Comparison of ENCODE assay signal across 22 cellular contexts in the genomic region with DNA sequence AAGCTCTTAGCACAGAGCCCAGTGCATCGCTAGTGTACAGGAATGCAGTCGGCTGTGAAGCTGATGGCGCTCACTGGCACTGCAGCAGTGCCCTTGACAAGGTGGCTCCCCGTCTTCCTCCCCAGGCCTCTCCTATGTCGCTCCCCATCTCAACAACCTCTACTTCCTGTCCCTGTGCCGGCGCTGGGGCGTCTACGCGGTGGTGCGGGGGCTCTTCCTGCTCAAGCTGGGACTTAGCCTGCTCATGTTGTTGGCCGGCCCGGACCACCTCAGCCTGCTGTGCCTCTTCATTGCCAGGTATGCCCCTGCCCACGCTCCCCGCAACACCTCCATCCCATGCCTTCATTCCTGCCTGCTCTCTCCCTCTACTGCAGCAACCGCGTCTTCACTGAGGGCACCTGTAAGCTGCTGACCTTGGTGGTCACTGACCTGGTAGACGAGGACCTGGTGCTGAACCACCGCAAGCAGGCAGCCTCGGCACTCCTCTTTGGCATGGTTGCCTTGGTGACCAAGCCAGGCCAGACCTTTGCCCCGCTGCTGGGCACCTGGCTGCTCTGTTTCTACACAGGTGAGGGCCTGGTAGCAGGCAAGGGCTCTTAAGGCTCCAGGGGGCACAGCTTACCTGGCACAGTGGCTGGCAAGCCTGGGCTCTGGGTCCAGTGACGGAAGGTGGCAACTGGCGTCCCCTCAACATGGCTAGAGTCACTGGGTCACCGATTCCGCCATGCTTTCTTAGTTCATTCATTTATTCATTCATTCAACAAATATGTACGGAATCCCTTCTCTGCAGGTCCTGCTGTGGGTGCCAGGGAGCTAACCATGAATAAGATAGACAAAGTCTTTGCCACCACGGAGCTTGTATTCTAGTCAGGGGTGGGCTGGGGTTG. TPM values are rescaled to one million over a fixed set of nuclear protein-coding genes. Genes with fewer than 3 reads are reported as not detected.
A peak's percentile ranks its signal among the peaks of the same experiment; 100 is the strongest.
DNase-seq lines count a peak whose midpoint lies in the region; ATAC-seq, FAIRE-seq and TF ChIP-seq lines count a peak whose summit lies in the region.
"Had no signal": no experiment of that assay in that cellular context is flagged by ENCODE, and none has a peak within 500 bp of the region (broad histone marks: within the 10 kb centered on the region; RNA-seq: fewer than 3 reads in every experiment).

No MANE protein-coding gene starts in this region.

- peaks cover 7% of the 10 kb centered on the region for H3K36me3 Mint-ChIP-seq in activated T-cell treated with anti-CD3 and anti-CD28 coated beads, Interleukin-2, amount 50 U/mL, for 4 hours (ENCODE audit: insufficient read depth)
- peaks cover 18% of the 10 kb centered on the region for H3K36me3 Mint-ChIP-seq in effector memory CD8-positive, alpha-beta T cell (ENCODE audit: insufficient read depth)
- peaks cover 4% of the 10 kb centered on the region for H3K36me3 Mint-ChIP-seq in type B pancreatic cell

- peaks cover 27% of the 10 kb centered on the region for H3K4me1 Mint-ChIP-seq in activated T-cell treated with anti-CD3 and anti-CD28 coated beads, Interleukin-2, amount 50 U/mL, for 4 hours (ENCODE audit: low read depth)
- peaks cover 8% of the 10 kb centered on the region in 2 donors for H3K4me1 Mint-ChIP-seq in effector memory CD8-positive, alpha-beta T cell (ENCODE audit: low read depth in 2 of 2)
- no peaks in the 10 kb centered on the region for H3K4me1 Mint-ChIP-seq in type B pancreatic cell (ENCODE audit: unreplicated experiment)
- H3K4me1 Mint-ChIP-seq: GM23338, WTC11 had no signal

- no peak for FAIRE-seq in GM12892 (lab: Jason Lieb, UNC)

- H3K4me3 Mint-ChIP-seq in activated T-cell treated with anti-CD3 and anti-CD28 coated beads, Interleukin-2, amount 50 U/mL, for 4 hours: no peak overlapping the region
- H3K4me3 Mint-ChIP-seq in effector memory CD8-positive, alpha-beta T cell: peak overlapping the region; percentile 35 to 46
- no peak overlapping the region for H3K4me3 Mint-ChIP-seq in type B pancreatic cell
- H3K4me3 Mint-ChIP-seq: dendritic cell treated with granulocyte-macrophage colony-stimulating factor and Interleukin-4, amounts not matched to agents 40 ng/mL and 50 ng/mL, for 4 days; GM23338; WTC11 had no signal

- TF ChIP-seq CTCF in type B pancreatic cell (conservative IDR thresholded peaks at IDR 0.05): no peak

- H3K27ac Mint-ChIP-seq in effector memory CD8-positive, alpha-beta T cell: peak overlapping the region; percentile 54 to 92
- H3K27ac Mint-ChIP-seq in type B pancreatic cell: peak overlapping the region; percentile 19
- H3K27ac Mint-ChIP-seq: dendritic cell treated with granulocyte-macrophage colony-stimulating factor and Interleukin-4, amounts not matched to agents 40 ng/mL and 50 ng/mL, for 4 days; GM23338 had no signal

- H3K27me3 Mint-ChIP-seq in activated T-cell treated with anti-CD3 and anti-CD28 coated beads, Interleukin-2, amount 50 U/mL, for 4 hours (ENCODE audit: low read depth): no peaks in the 10 kb centered on the region
- no peaks in the 10 kb centered on the region for H3K27me3 Mint-ChIP-seq in effector memory CD8-positive, alpha-beta T cell
- H3K27me3 Mint-ChIP-seq in type B pancreatic cell: no peaks in the 10 kb centered on the region
- H3K27me3 Mint-ChIP-seq: dendritic cell treated with granulocyte-macrophage colony-stimulating factor and Interleukin-4, amounts not matched to agents 40 ng/mL and 50 ng/mL, for 4 days had no signal

- peak; percentile 71 to 73 for ATAC-seq in activated T-cell treated with anti-CD3 and anti-CD28 coated beads, Interleukin-2, amount 50 U/mL, for 4 hours
- peak; percentile 63 for ATAC-seq in effector memory CD8-positive, alpha-beta T cell (replicated peaks)
- ATAC-seq in GM18858 (IDR thresholded peaks at IDR 0.05; ENCODE audit: unreplicated experiment): no peak
- ATAC-seq: body of pancreas, gastroesophageal sphincter, GM23338, left colon, right cardiac atrium, WTC11 had no signal

- peak in 5 of 6 experiments; percentile 12 to 45 (median 15) for DNase-seq in stimulated activated naive CD4-positive, alpha-beta T cell (lab: John Stamatoyannopoulos, UW)
- no peak for DNase-seq in stimulated activated naive CD4-positive, alpha-beta T cell treated with Interleukin-2 at 50 U/mL for 16 hours (lab: John Stamatoyannopoulos, UW)
- peak; percentile 16 for DNase-seq in activated T-cell treated with anti-CD3 and anti-CD28 coated beads, Interleukin-2, amount 50 U/mL, for 4 hours
- no peak for DNase-seq in effector memory CD8-positive, alpha-beta T cell
- DNase-seq in type B pancreatic cell (ENCODE audit: extremely low spot score, unreplicated experiment) (no peak), GM12892 (ENCODE audit: insufficient read length) (no peak), NCI-H1092 treated with DMSO at 0.1 percent for 48 hours (lab: John Stamatoyannopoulos, UW) (no peak)
- DNase-seq: body of pancreas; erythroblast; left colon; MV-4-11; NCI-H2081 treated with DMSO at 0.1 percent for 48 hours; NCI-H526; Right ventricle myocardium superior; stimulated activated CD4-positive, alpha-beta T cell treated with anti-CD3 and anti-CD28 coated beads, Interleukin-1b, Interleukin-23, amount 100 ng/mL, for 48 hours; thyroid gland had no signal

- H3K9me3 Mint-ChIP-seq in activated T-cell treated with anti-CD3 and anti-CD28 coated beads, Interleukin-2, amount 50 U/mL, for 4 hours: no peaks in the 10 kb centered on the region
- no peaks in the 10 kb centered on the region for H3K9me3 Mint-ChIP-seq in effector memory CD8-positive, alpha-beta T cell
- no peaks in the 10 kb centered on the region for H3K9me3 Mint-ChIP-seq in type B pancreatic cell
- H3K9me3 Mint-ChIP-seq: dendritic cell treated with granulocyte-macrophage colony-stimulating factor and Interleukin-4, amounts not matched to agents 40 ng/mL and 50 ng/mL, for 4 days; GM23338; WTC11 had no signal

- TF ChIP-seq POLR2A in GM12892 (IDR thresholded peaks at IDR 0.05; ENCODE audit: low read depth, low read length): no peak

RNA-seq across cellular contexts. Expression of gene C10orf95, which starts 22.3 kb away (rescaled TPM):
- total RNA-seq in activated T-cell treated with anti-CD3 and anti-CD28 coated beads, Interleukin-2, amount 50 U/mL, for 4 hours: under 1 TPM; 0.27 to 0.96 (median 0.45) TPM
- 0.75 and 2.3 TPM in 2 replicates for total RNA-seq in type B pancreatic cell (ENCODE audit: low replicate concordance)
- polyA plus RNA-seq in GM12892 (2012; ENCODE audit: missing spikeins): 0.30 TPM
- total RNA-seq: gastroesophageal sphincter, right cardiac atrium, Right ventricle myocardium superior had no signal

RNA-seq across cellular contexts. Expression of gene ACTR1A, which starts 28.8 kb away (rescaled TPM):
- total RNA-seq in activated T-cell treated with anti-CD3 and anti-CD28 coated beads, Interleukin-2, amount 50 U/mL, for 4 hours: 10 to 100 TPM; 65.2 to 69.8 (median 67.1) TPM
- total RNA-seq in type B pancreatic cell (ENCODE audit: low replicate concordance): 73.1 and 95.4 TPM in 2 replicates
- 30.7 TPM for polyA plus RNA-seq in GM12892 (2012; ENCODE audit: missing spikeins)

RNA-seq across cellular contexts. Expression of gene SUFU, which starts 30.1 kb away (rescaled TPM):
- 1 to 10 TPM; 8.7 to 8.8 (median 8.8) TPM for total RNA-seq in activated T-cell treated with anti-CD3 and anti-CD28 coated beads, Interleukin-2, amount 50 U/mL, for 4 hours
- total RNA-seq in type B pancreatic cell (ENCODE audit: low replicate concordance): 18.5 and 29.4 TPM in 2 replicates
- polyA plus RNA-seq in GM12892 (2012; ENCODE audit: missing spikeins): 2.4 TPM

RNA-seq across cellular contexts. Expression of gene CUEDC2, which starts 41.3 kb away (rescaled TPM):
- 10 to 100 TPM; 44.3 to 50.6 (median 45.3) TPM for total RNA-seq in activated T-cell treated with anti-CD3 and anti-CD28 coated beads, Interleukin-2, amount 50 U/mL, for 4 hours
- 44.5 and 86.1 TPM in 2 replicates for total RNA-seq in type B pancreatic cell (ENCODE audit: low replicate concordance)
- polyA plus RNA-seq in GM12892 (2012; ENCODE audit: missing spikeins): 66.9 TPM

RNA-seq across cellular contexts. Expression of gene FBXL15, which starts 53.1 kb away (rescaled TPM):
- 10 to 100 TPM; 16.5 to 17.7 (median 16.6) TPM for total RNA-seq in activated T-cell treated with anti-CD3 and anti-CD28 coated beads, Interleukin-2, amount 50 U/mL, for 4 hours
- 14.8 and 19.0 TPM in 2 replicates for total RNA-seq in type B pancreatic cell (ENCODE audit: low replicate concordance)
- polyA plus RNA-seq in GM12892 (2012; ENCODE audit: missing spikeins): 0.66 TPM

Comparison
In these comparisons a context has a peak if more than half of its experiments do, and no peak if none do; other contexts are left out.
1. DNase-seq: peak in stimulated activated naive CD4-positive, alpha-beta T cell (5 of 6) and activated T-cell treated with anti-CD3 and anti-CD28 coated beads, Interleukin-2, amount 50 U/mL, for 4 hours (single experiment); none in stimulated activated naive CD4-positive, alpha-beta T cell treated with Interleukin-2 at 50 U/mL for 16 hours (single experiment), effector memory CD8-positive, alpha-beta T cell (0 of 3), type B pancreatic cell (single experiment), GM12892 (single experiment) and NCI-H1092 treated with DMSO at 0.1 percent for 48 hours (single experiment).
2. H3K4me3 Mint-ChIP-seq: peak in effector memory CD8-positive, alpha-beta T cell (2 of 2); none in activated T-cell treated with anti-CD3 and anti-CD28 coated beads, Interleukin-2, amount 50 U/mL, for 4 hours (single experiment) and type B pancreatic cell (single experiment).